In genomic region chr15:71547066-71547465, GRCh38 we compare ENCODE assay signal across 18 cellular contexts.
DNase-seq lines count a peak whose midpoint lies in the region; ATAC-seq and TF ChIP-seq lines count a peak whose summit lies in the region.
"Had no signal": no experiment of that assay in that cellular context is flagged by ENCODE, and none has a peak within 500 bp of the region (broad histone marks: within the 10 kb centered on the region; RNA-seq: fewer than 3 reads in every experiment).

No MANE protein-coding gene starts in this region.

- ATAC-seq in upper lobe of right lung (no peak), HG03571 (IDR thresholded peaks at IDR 0.05; ENCODE audit: unreplicated experiment) (no peak)
- ATAC-seq: foreskin keratinocyte had no signal

- H3K27ac ChIP-seq in esophagus muscularis mucosa (replicated peaks in 1 of 4), result no peak overlapping the region
- no peak overlapping the region for H3K27ac ChIP-seq in upper lobe of right lung
- no peak overlapping the region for H3K27ac ChIP-seq in RWPE1
- H3K27ac ChIP-seq: 22Rv1, foreskin keratinocyte, HL-60, sigmoid colon had no signal

- 32% methylated on average over 11 of the region's 11 CpGs for WGBS in esophagus muscularis mucosa
- 22 to 24% methylated on average over 11 of the region's 11 CpGs for WGBS in lower leg skin, 2 donors

- H3K36me3 ChIP-seq in esophagus muscularis mucosa (no peaks in the 10 kb centered on the region), upper lobe of right lung (no peaks in the 10 kb centered on the region)
- H3K36me3 ChIP-seq: sigmoid colon had no signal

- CTCF ChIA-PET in RWPE1 (lab: Yijun Ruan, JAX), result interaction anchor here (0.7 kb wide), 1 partner anchor 98 kb away, joined by 4 read pairs; no protein-coding TSS in a partner anchor

- H3K9me3 ChIP-seq in esophagus muscularis mucosa, result no peaks in the 10 kb centered on the region
- H3K9me3 ChIP-seq in upper lobe of right lung, result no peaks in the 10 kb centered on the region
- H3K9me3 ChIP-seq: sigmoid colon had no signal

- TF ChIP-seq CTCF in esophagus muscularis mucosa (IDR thresholded peaks at IDR 0.05) (no peak), lower leg skin (IDR thresholded peaks at IDR 0.05) (no peak), upper lobe of right lung (IDR thresholded peaks at IDR 0.05) (no peak), RWPE1 (conservative IDR thresholded peaks at IDR 0.05; ENCODE audit: low read depth) (no peak)

- intact Hi-C loops in esophagus muscularis mucosa (cut with DNase I), result no loop called here
- intact Hi-C loops in lower leg skin (cut with DNase I; ENCODE audit: low total_unique reads), result loop anchor here (5.0 kb wide), 1 partner anchor 1305 kb away; no protein-coding TSS in a partner anchor
- intact Hi-C loops in upper lobe of right lung (cut with DNase I), result no loop called here

- no peak for TF ChIP-seq EP300 in esophagus muscularis mucosa (IDR thresholded peaks at IDR 0.05)

- peaks cover 3 to 10% (median 7%) of the 10 kb centered on the region in 4 donors for H3K4me1 ChIP-seq in esophagus muscularis mucosa
- H3K4me1 ChIP-seq in upper lobe of right lung, result no peaks in the 10 kb centered on the region
- H3K4me1 ChIP-seq: foreskin keratinocyte had no signal

- H3K4me3 ChIP-seq in esophagus muscularis mucosa (peak overlapping the region in 1 of 4 donors; percentile 4), lower leg skin (ENCODE audit: low read depth, poor library complexity, severe bottlenecking) (peak overlapping the region; percentile 1), upper lobe of right lung (no peak overlapping the region)
- H3K4me3 ChIP-seq: sigmoid colon had no signal

- DNase-seq in NCI-H524 (lab: John Stamatoyannopoulos, UW) (peak; percentile 9 to 51), NCI-H524 treated with DMSO at 0.1 percent for 48 hours (lab: John Stamatoyannopoulos, UW) (no peak), esophagus muscularis mucosa (ENCODE audit: extremely low spot score) (peak; percentile 84), lower leg skin (ENCODE audit: low spot score in 2 of 2) (no peak), upper lobe of right lung (peak; percentile 64), RWPE1 (ENCODE audit: low spot score) (no peak), EL (no peak)
- DNase-seq: activated B cell treated with CpG ODN at 0.5 μM for 24 hours; activated CD8-positive, alpha-beta memory T cell treated with anti-CD3 and anti-CD28 coated beads, Interleukin-2, amount 50 U/mL, for 4 hours; foreskin keratinocyte; H9; kidney glomerular epithelial cell; naive B cell; NCI-H2081; sigmoid colon had no signal

- POLR2A ChIA-PET in RWPE1 (lab: Yijun Ruan, JAX; ENCODE audit: low non-redundant PET), result no interaction called here

- no peaks in the 10 kb centered on the region for H3K27me3 ChIP-seq in esophagus muscularis mucosa
- no peaks in the 10 kb centered on the region for H3K27me3 ChIP-seq in upper lobe of right lung
- H3K27me3 ChIP-seq: foreskin keratinocyte, sigmoid colon had no signal

- TF ChIP-seq POLR2A in esophagus muscularis mucosa (IDR thresholded peaks at IDR 0.05; ENCODE audit: low read depth) (no peak), lower leg skin (IDR thresholded peaks at IDR 0.05) (no peak)

Comparison
In these comparisons a context has a peak if more than half of its experiments do, and no peak if none do; other contexts are left out.
1. DNase-seq: peak in NCI-H524 (2 of 2), esophagus muscularis mucosa (single experiment) and upper lobe of right lung (single experiment); none in NCI-H524 treated with DMSO at 0.1 percent for 48 hours (single experiment), lower leg skin (0 of 2), RWPE1 (single experiment) and EL (single experiment).